In genomic region chr2:28449126-28449488, GRCh38 we compare ENCODE assay signal across 15 cellular contexts. TPM values are rescaled to one million over a fixed set of nuclear protein-coding genes. Genes with fewer than 3 reads are reported as not detected.
DNase-seq lines count a peak whose midpoint lies in the region; ATAC-seq, FAIRE-seq and TF ChIP-seq lines count a peak whose summit lies in the region.
"Had no signal": no experiment of that assay in that cellular context is flagged by ENCODE, and none has a peak within 500 bp of the region (broad histone marks: within the 10 kb centered on the region; RNA-seq: fewer than 3 reads in every experiment).

No MANE protein-coding gene starts in this region.

- H3K4me3 Mint-ChIP-seq in astrocyte (ENCODE audit: unreplicated experiment), result peak overlapping the region; percentile 7
- H3K4me3 Mint-ChIP-seq: brain, type B pancreatic cell had no signal

- peak overlapping the region; percentile 24 for H3K14ac ChIP-seq in trophoblast cell (ENCODE audit: low read length)

- H4K91ac ChIP-seq in trophoblast cell (ENCODE audit: low read depth, low read length), result no peak overlapping the region

- no peaks in the 10 kb centered on the region for H3K27me3 ChIP-seq in BLaER1 treated with 17β-estradiol and CSF1 and Interleukin-3, amounts not matched to agents 10 nM and 100 nM
- H3K27me3 ChIP-seq in astrocyte (ENCODE audit: insufficient read depth, low read length) (no peaks in the 10 kb centered on the region), trophoblast cell (ENCODE audit: insufficient read depth, low read length) (no peaks in the 10 kb centered on the region)
- H3K27me3 ChIP-seq: BLaER1, left lung had no signal

- peak overlapping the region; percentile 61 to 94 (median 81) for H3K27ac ChIP-seq in BLaER1 treated with 17β-estradiol and CSF1 and Interleukin-3, amounts not matched to agents 10 nM and 100 nM
- H3K27ac ChIP-seq in HEK293 (ENCODE audit: extremely low read depth, low read depth, low read length) (peak overlapping the region; percentile 22; the same call in 1 of the 2 replicates), astrocyte (ENCODE audit: low read depth, low read length) (peak overlapping the region; percentile 66), trophoblast cell (ENCODE audit: low read depth, low read length) (no peak overlapping the region)
- H3K27ac ChIP-seq: BLaER1 had no signal

- peaks cover 0 to 12% (median 0%) of the 10 kb centered on the region in 11 experiments; a peak in 6 of 22 replicates for H3K9me3 ChIP-seq in BLaER1 treated with 17β-estradiol and CSF1 and Interleukin-3, amounts not matched to agents 10 nM and 100 nM (replicated peaks in 1 of 11)
- H3K9me3 ChIP-seq in HEK293 (ENCODE audit: control insufficient read depth, insufficient read depth, low read depth, low read length) (no peaks in the 10 kb centered on the region), astrocyte (ENCODE audit: insufficient read depth, low read depth, low read length) (no peaks in the 10 kb centered on the region), trophoblast cell (ENCODE audit: insufficient read depth, low read depth, low read length) (no peaks in the 10 kb centered on the region)
- H3K9me3 ChIP-seq: BLaER1, left lung had no signal

- no peak overlapping the region for H2BK5ac ChIP-seq in trophoblast cell (ENCODE audit: low read depth, low read length, poor library complexity)

- H3K79me1 ChIP-seq in trophoblast cell (ENCODE audit: low read length), result peaks cover 4% of the 10 kb centered on the region

- DNase-seq in astrocyte (ENCODE audit: low read depth) (no peak), trophoblast cell (no peak), middle frontal gyrus (ENCODE audit: extremely low spot score, low spot score) (no peak), HuH-7.5 (ENCODE audit: low spot score) (no peak)
- DNase-seq: DMS79 treated with DMSO at 0.1 percent for 48 hours; effector memory CD4-positive, alpha-beta T cell; foreskin melanocyte; naive thymus-derived CD8-positive, alpha-beta T cell had no signal

- H3K79me2 ChIP-seq in astrocyte (ENCODE audit: insufficient read depth, low read length) (no peaks in the 10 kb centered on the region), trophoblast cell (ENCODE audit: control insufficient read depth, insufficient read depth, low read length, poor library complexity) (no peaks in the 10 kb centered on the region)

- H3K36me3 Mint-ChIP-seq in astrocyte (ENCODE audit: low read depth, unreplicated experiment), result peaks cover 4% of the 10 kb centered on the region
- H3K36me3 Mint-ChIP-seq: brain; naive thymus-derived CD8-positive, alpha-beta T cell; type B pancreatic cell had no signal

- H3K9me3 Mint-ChIP-seq in astrocyte (ENCODE audit: unreplicated experiment), result no peaks in the 10 kb centered on the region
- H3K9me3 Mint-ChIP-seq: type B pancreatic cell had no signal

- no peak overlapping the region for H2AK5ac ChIP-seq in trophoblast cell (ENCODE audit: low read length)

- peaks cover 10 to 100% (median 68%) of the 10 kb centered on the region in 10 experiments; a peak in 18 of 20 replicates for H3K4me1 ChIP-seq in BLaER1 treated with 17β-estradiol and CSF1 and Interleukin-3, amounts not matched to agents 10 nM and 100 nM
- H3K4me1 ChIP-seq in HEK293 (ENCODE audit: control insufficient read depth, insufficient read depth, low read length) (peaks cover 3% of the 10 kb centered on the region; the same call in 1 of the 2 replicates), astrocyte (ENCODE audit: insufficient read depth, low read length) (peaks cover 47% of the 10 kb centered on the region), trophoblast cell (ENCODE audit: control insufficient read depth in 1 of 2, insufficient read depth in 2 of 2, low read length in 2 of 2) (peaks cover 8 to 11% of the 10 kb centered on the region in 2 experiments)

- H3K4me2 ChIP-seq in BLaER1 treated with 17β-estradiol and CSF1 and Interleukin-3, amounts not matched to agents 10 nM and 100 nM, result peak overlapping the region in 10 of 11 experiments; percentile 38 to 95 (median 72); a peak in 18 of 22 replicates
- H3K4me2 ChIP-seq in astrocyte (ENCODE audit: low read length), result peak overlapping the region; percentile 49
- H3K4me2 ChIP-seq in trophoblast cell (ENCODE audit: low read length), result no peak overlapping the region
- H3K4me2 ChIP-seq: BLaER1 had no signal

- no peaks in the 10 kb centered on the region for H3K27me3 Mint-ChIP-seq in astrocyte (ENCODE audit: low read depth, unreplicated experiment)
- H3K27me3 Mint-ChIP-seq: naive thymus-derived CD8-positive, alpha-beta T cell; type B pancreatic cell had no signal

- peak overlapping the region; percentile 96 for H3K27ac Mint-ChIP-seq in astrocyte (ENCODE audit: unreplicated experiment)
- H3K27ac Mint-ChIP-seq: type B pancreatic cell had no signal

- TF ChIP-seq CTCF in HEK293 (tag by site-specific recombination; IDR thresholded peaks at IDR 0.05), result no peak
- TF ChIP-seq CTCF in astrocyte (IDR thresholded peaks at IDR 0.05; ENCODE audit: insufficient read depth, low read depth, low read length), result no peak

- 0 out of 20 replicates have a peak overlapping the region, but pooled peaks of 1 of the 10 experiments have one; percentile 8 for H3K4me3 ChIP-seq in BLaER1 treated with 17β-estradiol and CSF1 and Interleukin-3, amounts not matched to agents 10 nM and 100 nM
- no peak overlapping the region for H3K4me3 ChIP-seq in HEK293 (ENCODE audit: low read depth, low read length)
- no peak overlapping the region for H3K4me3 ChIP-seq in astrocyte (ENCODE audit: insufficient read depth, low read depth, low read length)
- H3K4me3 ChIP-seq in trophoblast cell (ENCODE audit: low read depth, low read length), result no peak overlapping the region
- H3K4me3 ChIP-seq: BLaER1, left lung had no signal

- H3K18ac ChIP-seq in trophoblast cell (ENCODE audit: low read length), result no peak overlapping the region

- peak overlapping the region in 6 of 11 experiments; percentile 55 to 79 (median 76); a peak in 11 of 22 replicates for H3K9ac ChIP-seq in BLaER1 treated with 17β-estradiol and CSF1 and Interleukin-3, amounts not matched to agents 10 nM and 100 nM
- H3K9ac ChIP-seq in astrocyte (ENCODE audit: low read length), result peak overlapping the region; percentile 30
- no peak overlapping the region for H3K9ac ChIP-seq in trophoblast cell (ENCODE audit: low read length)
- H3K9ac ChIP-seq: BLaER1 had no signal

- H4K12ac ChIP-seq in trophoblast cell (ENCODE audit: low read depth, low read length), result no peak overlapping the region

- CTCF ChIA-PET in HEK293 (lab: Yijun Ruan, JAX), result interaction anchor here (0.6 to 1.9 kb wide), 2 partner anchors 696 to 745 kb away, joined by 4 to 6 read pairs; no protein-coding TSS in a partner anchor

- FAIRE-seq in astrocyte (lab: Jason Lieb, UNC), result no peak

- ATAC-seq in HG02610 (IDR thresholded peaks at IDR 0.05; ENCODE audit: unreplicated experiment), result no peak
- ATAC-seq: naive thymus-derived CD8-positive, alpha-beta T cell had no signal

- no peak overlapping the region for H4K8ac ChIP-seq in trophoblast cell (ENCODE audit: low read depth, low read length)

- H4K20me1 ChIP-seq in BLaER1 treated with 17β-estradiol and CSF1 and Interleukin-3, amounts not matched to agents 10 nM and 100 nM, result no peaks in the 10 kb centered on the region
- no peaks in the 10 kb centered on the region for H4K20me1 ChIP-seq in astrocyte (ENCODE audit: insufficient read depth, low read length)
- H4K20me1 ChIP-seq: BLaER1 had no signal

- no peaks in the 10 kb centered on the region for H3K36me3 ChIP-seq in BLaER1 treated with 17β-estradiol and CSF1 and Interleukin-3, amounts not matched to agents 10 nM and 100 nM
- H3K36me3 ChIP-seq in HEK293 (ENCODE audit: control insufficient read depth in 2 of 2, insufficient read depth in 1 of 2, low read length in 2 of 2) (no peaks in the 10 kb centered on the region), astrocyte (ENCODE audit: insufficient read depth, low read length) (no peaks in the 10 kb centered on the region), trophoblast cell (ENCODE audit: control insufficient read depth in 1 of 2, insufficient read depth in 2 of 2, low read length in 2 of 2) (no peaks in the 10 kb centered on the region)
- H3K36me3 ChIP-seq: BLaER1, left lung had no signal

- POLR2A ChIA-PET in HEK293 (lab: Yijun Ruan, JAX), result no interaction called here

- no peak overlapping the region for H3K23ac ChIP-seq in trophoblast cell (ENCODE audit: low read length)

- peak overlapping the region; percentile 58 for H2AFZ ChIP-seq in astrocyte (ENCODE audit: low read depth, low read length)
- no peak overlapping the region for H2AFZ ChIP-seq in trophoblast cell (ENCODE audit: insufficient read depth, low read length, poor library complexity)

- H3K4me1 Mint-ChIP-seq in astrocyte (ENCODE audit: low read depth, unreplicated experiment), result peaks cover 34% of the 10 kb centered on the region
- H3K4me1 Mint-ChIP-seq: brain had no signal

- H2BK120ac ChIP-seq in trophoblast cell (ENCODE audit: insufficient read depth, low read length, poor library complexity), result peak overlapping the region; percentile 9

- WGBS in trophoblast cell (ENCODE audit: extremely low coverage, insufficient coverage, insufficient read length), result no CpG with 5 or more reads among the region's 6 CpGs

- H2BK12ac ChIP-seq in trophoblast cell (ENCODE audit: low read length), result no peak overlapping the region

- no peak overlapping the region for H3K4ac ChIP-seq in trophoblast cell (ENCODE audit: low read depth, low read length)

TF ChIP-seq in HEK293, 187 proteins besides CTCF, POLR2A, EP300 and RAD21:
- TF ChIP-seq ZNF514 (tag by site-specific recombination; IDR thresholded peaks at IDR 0.05) (no peak), BCL6B (tag by site-specific recombination; IDR thresholded peaks at IDR 0.05) (no peak), ZNF157 (tag by site-specific recombination; IDR thresholded peaks at IDR 0.05) (no peak)

RNA-seq across cellular contexts. Expression of gene PLB1, which starts 46.8 kb away (rescaled TPM):
- total RNA-seq in astrocyte, result 0.98 and 1.9 TPM in 2 replicates
- polyA plus RNA-seq in trophoblast cell (2013), result 5.7 and 6.0 TPM in 2 replicates

RNA-seq across cellular contexts. Expression of gene FOSL2, which starts 56.4 kb away (rescaled TPM):
- 156 and 158 TPM in 2 replicates for total RNA-seq in astrocyte
- 25.9 and 27.5 TPM in 2 replicates for polyA plus RNA-seq in trophoblast cell (2013)
